In genomic region chr16:81035398-81035974, GRCh38 we compare ENCODE assay signal across 1 cellular context.
TF ChIP-seq lines count a peak whose summit lies in the region.

A gene with protein sequence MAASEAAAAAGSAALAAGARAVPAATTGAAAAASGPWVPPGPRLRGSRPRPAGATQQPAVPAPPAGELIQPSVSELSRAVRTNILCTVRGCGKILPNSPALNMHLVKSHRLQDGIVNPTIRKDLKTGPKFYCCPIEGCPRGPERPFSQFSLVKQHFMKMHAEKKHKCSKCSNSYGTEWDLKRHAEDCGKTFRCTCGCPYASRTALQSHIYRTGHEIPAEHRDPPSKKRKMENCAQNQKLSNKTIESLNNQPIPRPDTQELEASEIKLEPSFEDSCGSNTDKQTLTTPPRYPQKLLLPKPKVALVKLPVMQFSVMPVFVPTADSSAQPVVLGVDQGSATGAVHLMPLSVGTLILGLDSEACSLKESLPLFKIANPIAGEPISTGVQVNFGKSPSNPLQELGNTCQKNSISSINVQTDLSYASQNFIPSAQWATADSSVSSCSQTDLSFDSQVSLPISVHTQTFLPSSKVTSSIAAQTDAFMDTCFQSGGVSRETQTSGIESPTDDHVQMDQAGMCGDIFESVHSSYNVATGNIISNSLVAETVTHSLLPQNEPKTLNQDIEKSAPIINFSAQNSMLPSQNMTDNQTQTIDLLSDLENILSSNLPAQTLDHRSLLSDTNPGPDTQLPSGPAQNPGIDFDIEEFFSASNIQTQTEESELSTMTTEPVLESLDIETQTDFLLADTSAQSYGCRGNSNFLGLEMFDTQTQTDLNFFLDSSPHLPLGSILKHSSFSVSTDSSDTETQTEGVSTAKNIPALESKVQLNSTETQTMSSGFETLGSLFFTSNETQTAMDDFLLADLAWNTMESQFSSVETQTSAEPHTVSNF (plus strand): TSS chr16:81035842. CDS start chr16:81035871, 29 bp downstream.

TF ChIP-seq in K562, 482 proteins besides CTCF, POLR2A, EP300 and RAD21 (continued from another document and continues in another):
- TF ChIP-seq, protein P1, sequence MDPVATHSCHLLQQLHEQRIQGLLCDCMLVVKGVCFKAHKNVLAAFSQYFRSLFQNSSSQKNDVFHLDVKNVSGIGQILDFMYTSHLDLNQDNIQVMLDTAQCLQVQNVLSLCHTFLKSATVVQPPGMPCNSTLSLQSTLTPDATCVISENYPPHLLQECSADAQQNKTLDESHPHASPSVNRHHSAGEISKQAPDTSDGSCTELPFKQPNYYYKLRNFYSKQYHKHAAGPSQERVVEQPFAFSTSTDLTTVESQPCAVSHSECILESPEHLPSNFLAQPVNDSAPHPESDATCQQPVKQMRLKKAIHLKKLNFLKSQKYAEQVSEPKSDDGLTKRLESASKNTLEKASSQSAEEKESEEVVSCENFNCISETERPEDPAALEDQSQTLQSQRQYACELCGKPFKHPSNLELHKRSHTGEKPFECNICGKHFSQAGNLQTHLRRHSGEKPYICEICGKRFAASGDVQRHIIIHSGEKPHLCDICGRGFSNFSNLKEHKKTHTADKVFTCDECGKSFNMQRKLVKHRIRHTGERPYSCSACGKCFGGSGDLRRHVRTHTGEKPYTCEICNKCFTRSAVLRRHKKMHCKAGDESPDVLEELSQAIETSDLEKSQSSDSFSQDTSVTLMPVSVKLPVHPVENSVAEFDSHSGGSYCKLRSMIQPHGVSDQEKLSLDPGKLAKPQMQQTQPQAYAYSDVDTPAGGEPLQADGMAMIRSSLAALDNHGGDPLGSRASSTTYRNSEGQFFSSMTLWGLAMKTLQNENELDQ (CRISPR knock-in tag; IDR thresholded peaks at IDR 0.05; ENCODE audit: borderline replicate concordance): no peak
- TF ChIP-seq ZNF436 (CRISPR knock-in tag; IDR thresholded peaks at IDR 0.05) (no peak), CTCFL (IDR thresholded peaks at IDR 0.05; ENCODE audit: borderline replicate concordance, insufficient read depth, low read depth, low read length, poor library complexity, severe bottlenecking) (peak; percentile 99), ZFP36 (IDR thresholded peaks at IDR 0.05; ENCODE audit: low read depth, low read length, partially characterized antibody) (no peak), MYBL2 (IDR thresholded peaks at IDR 0.05; ENCODE audit: low read depth) (no peak), MYBL2 (CRISPR knock-in tag; IDR thresholded peaks at IDR 0.05; ENCODE audit: borderline replicate concordance) (no peak), ZNF133 (CRISPR knock-in tag; IDR thresholded peaks at IDR 0.05) (no peak), PRDM10 (IDR thresholded peaks at IDR 0.05; ENCODE audit: partially characterized antibody) (no peak), SMARCC2 (IDR thresholded peaks at IDR 0.05; ENCODE audit: low read depth) (no peak), ZNF280B (CRISPR knock-in tag; IDR thresholded peaks at IDR 0.05) (no peak), L3MBTL2 (IDR thresholded peaks at IDR 0.05) (no peak; the same call in 1 of the 2 replicates), SREBF1 (IDR thresholded peaks at IDR 0.05; ENCODE audit: borderline replicate concordance, low read depth, low read length) (no peak), PTBP1 (IDR thresholded peaks at IDR 0.05; ENCODE audit: low read depth, low read length) (no peak), ZBTB1 (CRISPR knock-in tag; IDR thresholded peaks at IDR 0.05; ENCODE audit: borderline replicate concordance, low read depth) (no peak), NRF1 (conservative IDR thresholded peaks at IDR 0.05 in 1 of 2, IDR thresholded peaks at IDR 0.05 in 1 of 2) (no peak), YY1 (IDR thresholded peaks at IDR 0.05; ENCODE audit: borderline replicate concordance in 1 of 3, control insufficient read depth in 1 of 3, extremely low read depth in 1 of 3, insufficient read depth in 3 of 3, insufficient read length in 1 of 3, insufficient replicate concordance in 2 of 3, low read depth in 1 of 3, low read length in 2 of 3) (peak; percentile 64 to 92 (median 90)), ZNF75A (CRISPR knock-in tag; IDR thresholded peaks at IDR 0.05) (no peak), U2AF2 (optimal IDR thresholded peaks at IDR 0.05; ENCODE audit: low read depth, low read length) (no peak), MECOM (CRISPR knock-in tag; IDR thresholded peaks at IDR 0.05) (no peak), TAF1 (IDR thresholded peaks at IDR 0.05; ENCODE audit: control insufficient read depth, extremely low read depth, insufficient read depth, low read length, severe bottlenecking) (peak; percentile 92), BDP1 (IDR thresholded peaks at IDR 0.05; ENCODE audit: insufficient read depth, insufficient read length) (no peak), DPF2 (IDR thresholded peaks at IDR 0.05) (0 out of 2 replicates have a peak, but pooled peaks have one; percentile 24), HCFC1 (IDR thresholded peaks at IDR 0.05; ENCODE audit: low read depth, low read length) (peak; percentile 69), STAT5A (IDR thresholded peaks at IDR 0.05; ENCODE audit: borderline replicate concordance, low read length) (no peak; the same call in 1 of the 2 replicates), SRSF7 (optimal IDR thresholded peaks at IDR 0.05; ENCODE audit: low read depth, low read length) (no peak), SP1 (CRISPR knock-in tag; IDR thresholded peaks at IDR 0.05) (peak; percentile 41; the same call in 1 of the 2 replicates), MXI1 (IDR thresholded peaks at IDR 0.05; ENCODE audit: low read depth, low read length) (no peak), MTA3 (IDR thresholded peaks at IDR 0.05; ENCODE audit: borderline replicate concordance) (0 out of 2 replicates have a peak, but pooled peaks have one; percentile 43), CXXC5 (CRISPR knock-in tag; IDR thresholded peaks at IDR 0.05) (peak; percentile 57), ZC3H11A (IDR thresholded peaks at IDR 0.05; ENCODE audit: low read depth, low read length) (peak; percentile 55; the same call in 1 of the 2 replicates), FOXK2 (conservative IDR thresholded peaks at IDR 0.05 in 1 of 2, IDR thresholded peaks at IDR 0.05 in 1 of 2; ENCODE audit: low read depth in 2 of 2) (no peak)
- TF ChIP-seq, protein P2, sequence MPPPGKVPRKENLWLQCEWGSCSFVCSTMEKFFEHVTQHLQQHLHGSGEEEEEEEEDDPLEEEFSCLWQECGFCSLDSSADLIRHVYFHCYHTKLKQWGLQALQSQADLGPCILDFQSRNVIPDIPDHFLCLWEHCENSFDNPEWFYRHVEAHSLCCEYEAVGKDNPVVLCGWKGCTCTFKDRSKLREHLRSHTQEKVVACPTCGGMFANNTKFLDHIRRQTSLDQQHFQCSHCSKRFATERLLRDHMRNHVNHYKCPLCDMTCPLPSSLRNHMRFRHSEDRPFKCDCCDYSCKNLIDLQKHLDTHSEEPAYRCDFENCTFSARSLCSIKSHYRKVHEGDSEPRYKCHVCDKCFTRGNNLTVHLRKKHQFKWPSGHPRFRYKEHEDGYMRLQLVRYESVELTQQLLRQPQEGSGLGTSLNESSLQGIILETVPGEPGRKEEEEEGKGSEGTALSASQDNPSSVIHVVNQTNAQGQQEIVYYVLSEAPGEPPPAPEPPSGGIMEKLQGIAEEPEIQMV (tag; conservative IDR thresholded peaks at IDR 0.05; ENCODE audit: low read depth): no peak
- TF ChIP-seq, protein P3, sequence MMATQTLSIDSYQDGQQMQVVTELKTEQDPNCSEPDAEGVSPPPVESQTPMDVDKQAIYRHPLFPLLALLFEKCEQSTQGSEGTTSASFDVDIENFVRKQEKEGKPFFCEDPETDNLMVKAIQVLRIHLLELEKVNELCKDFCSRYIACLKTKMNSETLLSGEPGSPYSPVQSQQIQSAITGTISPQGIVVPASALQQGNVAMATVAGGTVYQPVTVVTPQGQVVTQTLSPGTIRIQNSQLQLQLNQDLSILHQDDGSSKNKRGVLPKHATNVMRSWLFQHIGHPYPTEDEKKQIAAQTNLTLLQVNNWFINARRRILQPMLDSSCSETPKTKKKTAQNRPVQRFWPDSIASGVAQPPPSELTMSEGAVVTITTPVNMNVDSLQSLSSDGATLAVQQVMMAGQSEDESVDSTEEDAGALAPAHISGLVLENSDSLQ (IDR thresholded peaks at IDR 0.05): no peak
- TF ChIP-seq, protein P4, sequence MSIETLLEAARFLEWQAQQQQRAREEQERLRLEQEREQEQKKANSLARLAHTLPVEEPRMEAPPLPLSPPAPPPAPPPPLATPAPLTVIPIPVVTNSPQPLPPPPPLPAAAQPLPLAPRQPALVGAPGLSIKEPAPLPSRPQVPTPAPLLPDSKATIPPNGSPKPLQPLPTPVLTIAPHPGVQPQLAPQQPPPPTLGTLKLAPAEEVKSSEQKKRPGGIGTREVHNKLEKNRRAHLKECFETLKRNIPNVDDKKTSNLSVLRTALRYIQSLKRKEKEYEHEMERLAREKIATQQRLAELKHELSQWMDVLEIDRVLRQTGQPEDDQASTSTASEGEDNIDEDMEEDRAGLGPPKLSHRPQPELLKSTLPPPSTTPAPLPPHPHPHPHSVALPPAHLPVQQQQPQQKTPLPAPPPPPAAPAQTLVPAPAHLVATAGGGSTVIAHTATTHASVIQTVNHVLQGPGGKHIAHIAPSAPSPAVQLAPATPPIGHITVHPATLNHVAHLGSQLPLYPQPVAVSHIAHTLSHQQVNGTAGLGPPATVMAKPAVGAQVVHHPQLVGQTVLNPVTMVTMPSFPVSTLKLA (conservative IDR thresholded peaks at IDR 0.05): no peak; a peak in 2 of 4 replicates
- TF ChIP-seq, protein P5, sequence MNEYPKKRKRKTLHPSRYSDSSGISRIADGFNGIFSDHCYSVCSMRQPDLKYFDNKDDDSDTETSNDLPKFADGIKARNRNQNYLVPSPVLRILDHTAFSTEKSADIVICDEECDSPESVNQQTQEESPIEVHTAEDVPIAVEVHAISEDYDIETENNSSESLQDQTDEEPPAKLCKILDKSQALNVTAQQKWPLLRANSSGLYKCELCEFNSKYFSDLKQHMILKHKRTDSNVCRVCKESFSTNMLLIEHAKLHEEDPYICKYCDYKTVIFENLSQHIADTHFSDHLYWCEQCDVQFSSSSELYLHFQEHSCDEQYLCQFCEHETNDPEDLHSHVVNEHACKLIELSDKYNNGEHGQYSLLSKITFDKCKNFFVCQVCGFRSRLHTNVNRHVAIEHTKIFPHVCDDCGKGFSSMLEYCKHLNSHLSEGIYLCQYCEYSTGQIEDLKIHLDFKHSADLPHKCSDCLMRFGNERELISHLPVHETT (CRISPR knock-in tag; conservative IDR thresholded peaks at IDR 0.05 in 1 of 2, IDR thresholded peaks at IDR 0.05 in 1 of 2): 0 out of 4 replicates have a peak, but pooled peaks of 1 of the 2 experiments have one; percentile 36
- TF ChIP-seq, protein P6, sequence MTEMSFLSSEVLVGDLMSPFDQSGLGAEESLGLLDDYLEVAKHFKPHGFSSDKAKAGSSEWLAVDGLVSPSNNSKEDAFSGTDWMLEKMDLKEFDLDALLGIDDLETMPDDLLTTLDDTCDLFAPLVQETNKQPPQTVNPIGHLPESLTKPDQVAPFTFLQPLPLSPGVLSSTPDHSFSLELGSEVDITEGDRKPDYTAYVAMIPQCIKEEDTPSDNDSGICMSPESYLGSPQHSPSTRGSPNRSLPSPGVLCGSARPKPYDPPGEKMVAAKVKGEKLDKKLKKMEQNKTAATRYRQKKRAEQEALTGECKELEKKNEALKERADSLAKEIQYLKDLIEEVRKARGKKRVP (CRISPR knock-in tag; IDR thresholded peaks at IDR 0.05): no peak
